Comparison of ENCODE assay signal across 26 cellular contexts in genomic region chr16:87638736-87639135, GRCh38. TPM values are rescaled to one million over a fixed set of nuclear protein-coding genes. Genes with fewer than 3 reads are reported as not detected.
"Had no signal": no experiment of that assay in that cellular context is flagged by ENCODE, and none has a peak within 500 bp of the region (broad histone marks: within the 10 kb centered on the region; RNA-seq: fewer than 3 reads in every experiment).

No MANE protein-coding gene starts in this region.

- ATAC-seq: stimulated activated effector memory CD8-positive, alpha-beta T cell treated with anti-CD3 and anti-CD28 coated beads, Interleukin-12 subunit alpha, Interleukin-12 subunit beta, amount 100 ng/mL, for 72 hours; stimulated activated memory B cell treated with anti-CD40 and anti-IgM and Interleukin-4, amounts not matched to agents 10 μg/mL and 1 μg/mL and 100 μg/mL, for 72 hours; stimulated activated naive B cell treated with anti-CD40 and anti-IgM and Interleukin-4, amounts not matched to agents 10 μg/mL and 1 μg/mL and 100 μg/mL, for 72 hours; stimulated activated naive CD8-positive, alpha-beta T cell treated with anti-CD3 and anti-CD28 coated beads, Interleukin-15, amount 100 ng/mL, for 72 hours; stimulated activated naive CD8-positive, alpha-beta T cell treated with anti-CD3 and anti-CD28 coated beads, Interleukin-15, Interleukin-2, amounts not matched to agents 100 U/mL and 50 U/mL, for 24 hours; upper lobe of right lung had no signal

- H3K27ac ChIP-seq: stomach, suprapubic skin, testis, thoracic aorta, thyroid gland, tibial artery, tibial nerve, transverse colon, upper lobe of left lung, upper lobe of right lung, uterus, vagina had no signal

- H3K9me3 ChIP-seq: stomach, suprapubic skin, testis, thoracic aorta, thyroid gland, tibial artery, tibial nerve, transverse colon, upper lobe of left lung, upper lobe of right lung, uterus, vagina had no signal

- H3K36me3 ChIP-seq: stomach, suprapubic skin, thoracic aorta, thyroid gland, tibial artery, tibial nerve, transverse colon, upper lobe of left lung, upper lobe of right lung, uterus, vagina had no signal

- H3K27me3 ChIP-seq: testis, thyroid gland, upper lobe of left lung, uterus, vagina had no signal

- DNase-seq: stimulated activated CD4-positive, alpha-beta T cell treated with anti-CD3 and anti-CD28 coated beads, Interleukin-2, amount 100 ng/mL, for 48 hours; stimulated activated CD4-positive, alpha-beta T cell treated with anti-CD3 and anti-CD28 coated beads, Interleukin-4, amount 100 ng/mL, for 1 hour; stimulated activated CD4-positive, alpha-beta T cell treated with anti-CD3 and anti-CD28 coated beads, Interleukin-4, amount 100 ng/mL, for 24 hours; stimulated activated CD4-positive, alpha-beta T cell treated with anti-CD3 and anti-CD28 coated beads, Interleukin-4, amount 100 ng/mL, for 4 hours; stimulated activated CD8-positive, alpha-beta memory T cell treated with anti-CD3 and anti-CD28 coated beads, Interleukin-4, amount 100 ng/mL, for 48 hours; stimulated activated naive B cell treated with anti-CD40 and anti-IgM and Interleukin-4, amounts not matched to agents 10 μg/mL and 1 μg/mL and 100 μg/mL, for 72 hours; stimulated activated naive CD4-positive, alpha-beta T cell; stimulated activated naive CD4-positive, alpha-beta T cell treated with Interleukin-2 at 50 U/mL for 16 hours; stimulated activated naive CD8-positive, alpha-beta T cell treated with anti-CD3 and anti-CD28 coated beads, Interleukin-15, amount 100 ng/mL, for 72 hours; stimulated activated naive CD8-positive, alpha-beta T cell treated with anti-CD3 and anti-CD28 coated beads, Interleukin-15, Interleukin-2, amounts not matched to agents 100 U/mL and 50 U/mL, for 24 hours; stomach; substantia nigra; testis; thyroid gland; tibial artery; transverse colon; trophoblast cell; upper lobe of left lung; upper lobe of right lung; uterus had no signal

- H3K4me3 ChIP-seq: stomach, suprapubic skin, testis, thoracic aorta, thyroid gland, tibial artery, tibial nerve, transverse colon, upper lobe of left lung, upper lobe of right lung, uterus, vagina had no signal

RNA-seq across cellular contexts. Expression of gene JPH3, which starts 36.4 kb away (rescaled TPM):
- total RNA-seq: suprapubic skin, thoracic aorta had no signal
